21 cellular contexts compared by ENCODE assay signal in genomic region chr1:119321661-119322419, GRCh38.
"Had no signal": no experiment of that assay in that cellular context is flagged by ENCODE, and none has a peak within 500 bp of the region (broad histone marks: within the 10 kb centered on the region; RNA-seq: fewer than 3 reads in every experiment).

No MANE protein-coding gene starts in this region.

- H3K4me3 Mint-ChIP-seq: activated CD8-positive, alpha-beta T cell treated with anti-CD3 and anti-CD28 coated beads, Interleukin-2, amount 10 ng/mL, durations not matched to agents 7 days and 5 days; activated naive CD4-positive, alpha-beta T cell treated with anti-CD3 and anti-CD28 coated beads, Interleukin-2, amount 50 U/mL, for 24 hours; activated T-cell treated with anti-CD3 and anti-CD28 coated beads, Interleukin-2, amount 50 U/mL, for 24 hours; activated T-helper 1 cell treated with anti-CD3 and anti-CD28 coated beads, Interleukin-12 subunit alpha, Interleukin-12 subunit beta, Interleukin-2, Interleukin-4 antibody, amounts not matched to agents 30 ng/mL and 10 ng/mL and 1 ng/mL, durations not matched to agents 14 hours and 24 hours and 36 hours; brain; T-helper 1 cell treated with Interleukin-12 subunit alpha and Interleukin-12 subunit beta and Interleukin-4 antibody, amounts not matched to agents 30 μg/mL and 1 μg/mL, for 36 hours had no signal

- DNase-seq: activated CD4-positive, alpha-beta T cell treated with anti-CD3 and anti-CD28 coated beads for 4 hours; activated CD8-positive, alpha-beta memory T cell treated with anti-CD3 and anti-CD28 coated beads, Interleukin-2, amount 50 U/mL, for 48 hours; activated CD8-positive, alpha-beta T cell treated with anti-CD3 and anti-CD28 coated beads, Interleukin-2, amount 10 ng/mL, durations not matched to agents 7 days and 5 days; activated effector memory CD4-positive, alpha-beta T cell treated with Interleukin-2 at 50 U/mL for 16 hours; activated naive CD4-positive, alpha-beta T cell; activated T-cell treated with anti-CD3 and anti-CD28 coated beads, Interleukin-2, amount 50 U/mL, for 24 hours; amygdala; NCI-H1092; NCI-H1417; NCI-H1930; NCI-H2171; NCI-H2227 treated with DMSO at 0.1 percent for 48 hours; NCI-H510A; NCI-H526 treated with DMSO at 0.1 percent for 48 hours; PC-9; SHP77 treated with DMSO at 0.1 percent for 48 hours had no signal

- H3K27me3 Mint-ChIP-seq: brain had no signal

- H3K36me3 Mint-ChIP-seq: activated naive CD4-positive, alpha-beta T cell treated with anti-CD3 and anti-CD28 coated beads, Interleukin-2, amount 50 U/mL, for 24 hours; brain had no signal

- H3K27ac Mint-ChIP-seq: activated CD8-positive, alpha-beta T cell treated with anti-CD3 and anti-CD28 coated beads, Interleukin-2, amount 10 ng/mL, durations not matched to agents 7 days and 5 days; activated naive CD4-positive, alpha-beta T cell treated with anti-CD3 and anti-CD28 coated beads, Interleukin-2, amount 50 U/mL, for 24 hours; activated T-cell treated with anti-CD3 and anti-CD28 coated beads, Interleukin-2, amount 50 U/mL, for 24 hours; activated T-helper 1 cell treated with anti-CD3 and anti-CD28 coated beads, Interleukin-12 subunit alpha, Interleukin-12 subunit beta, Interleukin-2, Interleukin-4 antibody, amounts not matched to agents 30 ng/mL and 10 ng/mL and 1 ng/mL, durations not matched to agents 14 hours and 24 hours and 36 hours; T-helper 1 cell treated with Interleukin-12 subunit alpha and Interleukin-12 subunit beta and Interleukin-4 antibody, amounts not matched to agents 30 μg/mL and 1 μg/mL, for 36 hours had no signal

- H3K4me3 ChIP-seq: PC-9 had no signal

- H3K27ac ChIP-seq: KMS-11, PC-9 had no signal

- H3K9me3 Mint-ChIP-seq: activated naive CD4-positive, alpha-beta T cell treated with anti-CD3 and anti-CD28 coated beads, Interleukin-2, amount 50 U/mL, for 24 hours; activated T-cell treated with anti-CD3 and anti-CD28 coated beads, Interleukin-2, amount 50 U/mL, for 24 hours; activated T-helper 1 cell treated with anti-CD3 and anti-CD28 coated beads, Interleukin-12 subunit alpha, Interleukin-12 subunit beta, Interleukin-2, Interleukin-4 antibody, amounts not matched to agents 30 ng/mL and 10 ng/mL and 1 ng/mL, durations not matched to agents 14 hours and 24 hours and 36 hours; brain; T-helper 1 cell treated with Interleukin-12 subunit alpha and Interleukin-12 subunit beta and Interleukin-4 antibody, amounts not matched to agents 30 μg/mL and 1 μg/mL, for 36 hours had no signal
